In genomic region chr3:71859128-71859519, GRCh38 we compare ENCODE assay signal across 8 cellular contexts.
DNase-seq lines count a peak whose midpoint lies in the region; ATAC-seq, FAIRE-seq and TF ChIP-seq lines count a peak whose summit lies in the region.

No MANE protein-coding gene starts in this region.

- TF ChIP-seq CTCF in HEK293 (tag by site-specific recombination; IDR thresholded peaks at IDR 0.05), result no peak
- TF ChIP-seq CTCF in Panc1 (IDR thresholded peaks at IDR 0.05), result peak; percentile 29; the same call in 1 of the 2 replicates
- peak; percentile 25 for TF ChIP-seq CTCF in fibroblast of mammary gland (conservative IDR thresholded peaks at IDR 0.05; ENCODE audit: control insufficient read depth, insufficient read depth, low read depth, low read length)
- TF ChIP-seq CTCF in prostate gland (IDR thresholded peaks at IDR 0.05), result peak in 3 of 4 experiments; percentile 12 to 49 (median 35)
- TF ChIP-seq CTCF in thyroid gland (IDR thresholded peaks at IDR 0.05), result peak in 3 of 6 experiments; percentile 10 to 15 (median 13)

- peak; percentile 18 for DNase-seq in Caki2 (ENCODE audit: low read depth)
- no peak for DNase-seq in Panc1 (ENCODE audit: low read depth, low spot score)
- peak; percentile 48 for DNase-seq in fibroblast of mammary gland (ENCODE audit: low read depth)
- no peak for DNase-seq in prostate gland (ENCODE audit: low spot score)
- DNase-seq in ecto neural progenitor cell (ENCODE audit: low spot score), result no peak
- DNase-seq in GM12892 (ENCODE audit: insufficient read length), result no peak
- DNase-seq in thyroid gland, result no peak

- WGBS in prostate gland, result 87% methylated on average over 3 of the region's 3 CpGs
- 84 to 88% methylated on average over 3 of the region's 3 CpGs for WGBS in thyroid gland, 2 donors

- intact Hi-C loops in Panc1 (cut with micrococcal nuclease; ENCODE audit: unreplicated experiment) (no loop called here), prostate gland (cut with DNase I) (no loop called here), thyroid gland (cut with DNase I) (no loop called here)

- no peak for FAIRE-seq in GM12892 (lab: Jason Lieb, UNC)

- H3K36me3 ChIP-seq in HEK293 (ENCODE audit: control insufficient read depth in 2 of 2, insufficient read depth in 1 of 2, low read length in 2 of 2) (no peaks in the 10 kb centered on the region), Panc1 (ENCODE audit: control insufficient read depth, insufficient read depth, low read length) (no peaks in the 10 kb centered on the region), prostate gland (no peaks in the 10 kb centered on the region), thyroid gland (no peaks in the 10 kb centered on the region)

- no peaks in the 10 kb centered on the region for H3K4me1 ChIP-seq in HEK293 (ENCODE audit: control insufficient read depth, insufficient read depth, low read length)
- no peaks in the 10 kb centered on the region for H3K4me1 ChIP-seq in Panc1 (ENCODE audit: control insufficient read depth, insufficient read depth, low read length)
- no peaks in the 10 kb centered on the region for H3K4me1 ChIP-seq in prostate gland (replicated peaks)
- no peaks in the 10 kb centered on the region for H3K4me1 ChIP-seq in thyroid gland

- in situ Hi-C loops in Caki2 (cut with HindIII; ENCODE audit: low pct_unique_long_range_greater_than_20kb, low sequenced_read_pairs) (no loop called here), Panc1 (cut with HindIII; ENCODE audit: low pct_unique_long_range_greater_than_20kb, low sequenced_read_pairs) (no loop called here)

- H3K4me3 ChIP-seq in HEK293 (ENCODE audit: low read depth, low read length), result no peak overlapping the region
- H3K4me3 ChIP-seq in Panc1 (ENCODE audit: low read depth in 2 of 2, low read length in 2 of 2), result no peak overlapping the region
- no peak overlapping the region for H3K4me3 ChIP-seq in fibroblast of mammary gland (ENCODE audit: control insufficient read depth, low read depth, low read length)
- no peak overlapping the region for H3K4me3 ChIP-seq in prostate gland
- H3K4me3 ChIP-seq in thyroid gland (replicated peaks in 1 of 3), result no peak overlapping the region

- POLR2A ChIA-PET in HEK293 (lab: Yijun Ruan, JAX), result no interaction called here
- POLR2A ChIA-PET in Panc1 (lab: Charles Lee), result no interaction called here

- TF ChIP-seq POLR2A in prostate gland (IDR thresholded peaks at IDR 0.05), result no peak
- no peak for TF ChIP-seq POLR2A in GM12892 (IDR thresholded peaks at IDR 0.05; ENCODE audit: low read depth, low read length)
- TF ChIP-seq POLR2A in thyroid gland (IDR thresholded peaks at IDR 0.05), result no peak

- H3K9me3 ChIP-seq in HEK293 (ENCODE audit: control insufficient read depth, insufficient read depth, low read depth, low read length) (no peaks in the 10 kb centered on the region), Panc1 (ENCODE audit: control insufficient read depth, insufficient read depth, low read depth, low read length) (no peaks in the 10 kb centered on the region), prostate gland (no peaks in the 10 kb centered on the region), thyroid gland (no peaks in the 10 kb centered on the region)

- ATAC-seq in Panc1, result no peak

- CTCF ChIA-PET in HEK293 (lab: Yijun Ruan, JAX), result interaction anchor here (0.6 to 1.3 kb wide), 9 partner anchors 12 to 366 kb away, joined by 3 to 6 read pairs (median 3); no protein-coding TSS in a partner anchor
- CTCF ChIA-PET in Panc1 (lab: Charles Lee), result interaction anchor here (0.9 kb wide), 1 partner anchor 27 kb away, joined by 3 read pairs; no protein-coding TSS in a partner anchor

- H3K27ac ChIP-seq in HEK293 (ENCODE audit: extremely low read depth, low read depth, low read length), result no peak overlapping the region
- no peak overlapping the region for H3K27ac ChIP-seq in Panc1 (ENCODE audit: low read length)
- H3K27ac ChIP-seq in prostate gland, result no peak overlapping the region
- H3K27ac ChIP-seq in thyroid gland, result no peak overlapping the region

- no TSS peak for BruUV-seq in Panc1 (replicated peaks; lab: Mats Ljungman, UMichigan)

- H3K27me3 ChIP-seq in Panc1 (ENCODE audit: control insufficient read depth, insufficient read depth, low read length) (no peaks in the 10 kb centered on the region), prostate gland (replicated peaks; ENCODE audit: insufficient read depth) (no peaks in the 10 kb centered on the region), thyroid gland (no peaks in the 10 kb centered on the region)

TF ChIP-seq in HEK293, 187 proteins besides CTCF, POLR2A, EP300 and RAD21 (continues in another document):
- TF ChIP-seq ZBTB11 (tag by site-specific recombination; conservative IDR thresholded peaks at IDR 0.05; ENCODE audit: low read depth) (no peak), SP3 (tag by site-specific recombination; IDR thresholded peaks at IDR 0.05) (no peak), MZF1 (tag by site-specific recombination; IDR thresholded peaks at IDR 0.05; ENCODE audit: borderline replicate concordance) (peak; percentile 44; the same call in 1 of the 2 replicates), ZNF654 (tag by site-specific recombination; IDR thresholded peaks at IDR 0.05; ENCODE audit: low read depth) (peak; percentile 62), KLF16 (tag by site-specific recombination; IDR thresholded peaks at IDR 0.05) (no peak), ZSCAN30 (tag by site-specific recombination; IDR thresholded peaks at IDR 0.05) (0 out of 2 replicates have a peak, but pooled peaks have one; percentile 53), ZBTB48 (tag by site-specific recombination; IDR thresholded peaks at IDR 0.05) (no peak), GLI2 (tag by site-specific recombination; IDR thresholded peaks at IDR 0.05; ENCODE audit: borderline replicate concordance, low read depth) (no peak), ZNF624 (tag by site-specific recombination; IDR thresholded peaks at IDR 0.05) (no peak), ZNF580 (tag by site-specific recombination; IDR thresholded peaks at IDR 0.05) (no peak), FEZF1 (tag by site-specific recombination; IDR thresholded peaks at IDR 0.05) (0 out of 2 replicates have a peak, but pooled peaks have one; percentile 21), ZNF518A (tag by site-specific recombination; conservative IDR thresholded peaks at IDR 0.05; ENCODE audit: low read depth) (no peak)

Comparison
In these comparisons a context has a peak if more than half of its experiments do, and no peak if none do; other contexts are left out.
1. DNase-seq: peak in Caki2 (single experiment) and fibroblast of mammary gland (single experiment); none in Panc1 (single experiment), prostate gland (single experiment), ecto neural progenitor cell (single experiment), GM12892 (single experiment) and thyroid gland (0 of 2).